ENCODE assay signal across 5 cellular contexts in genomic region chr14:51759950-51760349, GRCh38.
"Had no signal": no experiment of that assay in that cellular context is flagged by ENCODE, and none has a peak within 500 bp of the region (broad histone marks: within the 10 kb centered on the region; RNA-seq: fewer than 3 reads in every experiment).

No MANE protein-coding gene starts in this region.

- DNase-seq: KBM-7 had no signal

- H3K27ac ChIP-seq: HL-60 had no signal

- H3K9me3 Mint-ChIP-seq: IgD-negative memory B cell had no signal

- ATAC-seq: HepG2, K562 had no signal

- H3K4me3 Mint-ChIP-seq: IgD-negative memory B cell had no signal

- H3K4me3 ChIP-seq: K562 had no signal

- H3K36me3 Mint-ChIP-seq: IgD-negative memory B cell had no signal

- H3K4me1 Mint-ChIP-seq: IgD-negative memory B cell had no signal

- H3K27ac Mint-ChIP-seq: IgD-negative memory B cell had no signal
